In the genomic region with DNA sequence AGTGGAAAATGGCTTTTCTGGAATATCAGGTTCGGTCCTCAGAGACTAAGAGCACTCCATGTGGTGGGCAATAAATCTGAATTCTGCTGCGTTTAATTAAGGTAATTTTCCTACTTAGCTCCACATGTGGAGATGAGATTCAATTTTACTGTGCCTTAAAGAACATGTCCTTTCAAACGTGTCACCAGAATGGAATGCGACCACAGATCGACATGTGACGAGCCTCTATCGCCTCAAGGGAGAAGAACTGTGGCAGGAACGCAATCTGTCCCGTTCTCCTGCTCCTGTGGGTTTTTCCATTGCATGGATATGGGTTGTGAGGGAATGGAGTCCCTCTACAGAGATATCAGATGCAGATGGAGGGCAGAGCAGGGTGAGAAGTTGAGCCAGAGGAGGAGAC, we compare ENCODE assay signal across 16 cellular contexts.
DNase-seq lines count a peak whose midpoint lies in the region; ATAC-seq and TF ChIP-seq lines count a peak whose summit lies in the region.
"Had no signal": no experiment of that assay in that cellular context is flagged by ENCODE, and none has a peak within 500 bp of the region (broad histone marks: within the 10 kb centered on the region; RNA-seq: fewer than 3 reads in every experiment).

No MANE protein-coding gene starts in this region.

- no peak overlapping the region for H3K14ac ChIP-seq in mesenchymal stem cell (ENCODE audit: low read length in 2 of 2)

- H4K91ac ChIP-seq in mesenchymal stem cell (ENCODE audit: low read length) = no peak overlapping the region

- H3K18ac ChIP-seq in mesenchymal stem cell (ENCODE audit: low read depth in 1 of 2, low read length in 2 of 2) = peak overlapping the region; percentile 1 to 13

- no peak overlapping the region for H2BK15ac ChIP-seq in mesenchymal stem cell (ENCODE audit: low read depth, poor library complexity, severe bottlenecking)

- H3K36me3 Mint-ChIP-seq in T-helper 2 cell treated with Interferon-gamma antibody and Interleukin-4, amounts not matched to agents 5 μg/mL and 100 μg/mL, for 36 hours (ENCODE audit: low read depth) = no peaks in the 10 kb centered on the region
- H3K36me3 Mint-ChIP-seq: activated naive CD8-positive, alpha-beta T cell treated with anti-CD3 and anti-CD28 coated beads for 36 hours had no signal

- no peak overlapping the region for H3K4me3 Mint-ChIP-seq in T-helper 2 cell treated with Interferon-gamma antibody and Interleukin-4, amounts not matched to agents 5 μg/mL and 100 μg/mL, for 36 hours
- H3K4me3 Mint-ChIP-seq: activated naive CD8-positive, alpha-beta T cell treated with anti-CD3 and anti-CD28 coated beads for 36 hours; CD4-positive, alpha-beta T cell; stimulated activated naive CD8-positive, alpha-beta T cell treated with anti-CD3 and anti-CD28 coated beads, Interleukin-15, Interleukin-2, amounts not matched to agents 100 ng/mL and 50 ng/mL, for 24 hours; T-helper 17 cell had no signal

- H3K27ac ChIP-seq in coronary artery = no peak overlapping the region
- no peak overlapping the region for H3K27ac ChIP-seq in mesenchymal stem cell (ENCODE audit: low read length, poor library complexity, severe bottlenecking)
- H3K27ac ChIP-seq: prostate gland had no signal

- WGBS in mesenchymal stem cell = 18% methylated on average over 9 of the region's 9 CpGs

- H2BK12ac ChIP-seq in mesenchymal stem cell (ENCODE audit: low read length in 2 of 2) = peak overlapping the region; percentile 2 to 86

- H3K23ac ChIP-seq in mesenchymal stem cell (ENCODE audit: low read length in 2 of 2) = no peak overlapping the region

- peaks cover 12% of the 10 kb centered on the region for H3K4me1 ChIP-seq in mesenchymal stem cell (ENCODE audit: control insufficient read depth, insufficient read depth, low read depth, low read length)
- H3K4me1 ChIP-seq: prostate gland had no signal

- H3K79me1 ChIP-seq in mesenchymal stem cell (replicated peaks; ENCODE audit: low read length, poor library complexity, severe bottlenecking) = no peaks in the 10 kb centered on the region

- no peak overlapping the region for H2AFZ ChIP-seq in mesenchymal stem cell (ENCODE audit: low read depth, low read length)

- H3K9ac ChIP-seq in mesenchymal stem cell (ENCODE audit: low read length) = no peak overlapping the region

- peaks cover 0 to 1% of the 10 kb centered on the region in 2 experiments for H3K27me3 ChIP-seq in mesenchymal stem cell (ENCODE audit: control insufficient read depth in 1 of 2, insufficient read depth in 1 of 2, low read length in 2 of 2)

- H3K4me3 ChIP-seq in coronary artery (no peak overlapping the region), mesenchymal stem cell (ENCODE audit: insufficient read depth in 1 of 2, low read depth in 1 of 2, low read length in 2 of 2) (no peak overlapping the region)
- H3K4me3 ChIP-seq: prostate gland had no signal

- peak; percentile 98 for DNase-seq in EH (ENCODE audit: low read depth)
- DNase-seq in M059J (ENCODE audit: low read depth) = peak; percentile 99
- DNase-seq in coronary artery (ENCODE audit: low spot score) = peak; percentile 50
- DNase-seq in mesenchymal stem cell = peak; percentile 87
- DNase-seq in T-helper 2 cell treated with Interferon-gamma antibody and Interleukin-4, amounts not matched to agents 5 μg/mL and 100 μg/mL, for 36 hours (ENCODE audit: low spot score) = no peak
- DNase-seq in NCI-H226 = no peak
- no peak for DNase-seq in DMS114 treated with DMSO at 0.1 percent for 48 hours (lab: John Stamatoyannopoulos, UW; ENCODE audit: unreplicated experiment)
- DNase-seq: activated naive CD8-positive, alpha-beta T cell treated with anti-CD3 and anti-CD28 coated beads for 36 hours; CD4-positive, alpha-beta T cell; effector CD8-positive, alpha-beta T cell; NCI-H146; stimulated activated CD4-positive, alpha-beta T cell treated with anti-CD3 and anti-CD28 coated beads, Interleukin-4, amount 100 ng/mL, for 24 hours; T-helper 17 cell had no signal

- H2AK5ac ChIP-seq in mesenchymal stem cell (ENCODE audit: low read length, severe bottlenecking) = no peak overlapping the region

- H3K4me1 Mint-ChIP-seq in T-helper 2 cell treated with Interferon-gamma antibody and Interleukin-4, amounts not matched to agents 5 μg/mL and 100 μg/mL, for 36 hours (ENCODE audit: low read depth) = no peaks in the 10 kb centered on the region

- no peak for ATAC-seq in HG02885 (IDR thresholded peaks at IDR 0.05; ENCODE audit: poor library complexity, unreplicated experiment)
- ATAC-seq: T-helper 17 cell had no signal

- no peaks in the 10 kb centered on the region for H3K9me3 Mint-ChIP-seq in T-helper 2 cell treated with Interferon-gamma antibody and Interleukin-4, amounts not matched to agents 5 μg/mL and 100 μg/mL, for 36 hours
- H3K9me3 Mint-ChIP-seq: activated naive CD8-positive, alpha-beta T cell treated with anti-CD3 and anti-CD28 coated beads for 36 hours; CD4-positive, alpha-beta T cell; stimulated activated naive CD8-positive, alpha-beta T cell treated with anti-CD3 and anti-CD28 coated beads, Interleukin-15, Interleukin-2, amounts not matched to agents 100 ng/mL and 50 ng/mL, for 24 hours had no signal

- no peak overlapping the region for H3K4me2 ChIP-seq in mesenchymal stem cell (ENCODE audit: low read length, poor library complexity, severe bottlenecking)

- H3K9me3 ChIP-seq in mesenchymal stem cell (ENCODE audit: control insufficient read depth, low read length) = no peaks in the 10 kb centered on the region
- H3K9me3 ChIP-seq: prostate gland had no signal

- H4K8ac ChIP-seq in mesenchymal stem cell (ENCODE audit: low read length) = no peak overlapping the region

- no peak overlapping the region for H3K4ac ChIP-seq in mesenchymal stem cell (ENCODE audit: low read depth in 1 of 2, low read length in 2 of 2)

- no peaks in the 10 kb centered on the region for H3K36me3 ChIP-seq in mesenchymal stem cell (ENCODE audit: control insufficient read depth in 1 of 2, insufficient read depth in 2 of 2, low read depth in 1 of 2, low read length in 2 of 2)
- H3K36me3 ChIP-seq: prostate gland had no signal

- H2BK120ac ChIP-seq in mesenchymal stem cell (ENCODE audit: low read depth, low read length) = no peak overlapping the region

- H3K27me3 Mint-ChIP-seq in T-helper 2 cell treated with Interferon-gamma antibody and Interleukin-4, amounts not matched to agents 5 μg/mL and 100 μg/mL, for 36 hours (ENCODE audit: low read depth) = peaks cover 1% of the 10 kb centered on the region
- H3K27me3 Mint-ChIP-seq: activated naive CD8-positive, alpha-beta T cell treated with anti-CD3 and anti-CD28 coated beads for 36 hours; CD4-positive, alpha-beta T cell; T-helper 17 cell had no signal

- no peak overlapping the region for H2BK5ac ChIP-seq in mesenchymal stem cell (ENCODE audit: low read depth, low read length, poor library complexity, severe bottlenecking)

- H3K27ac Mint-ChIP-seq in T-helper 2 cell treated with Interferon-gamma antibody and Interleukin-4, amounts not matched to agents 5 μg/mL and 100 μg/mL, for 36 hours = no peak overlapping the region
- H3K27ac Mint-ChIP-seq: activated naive CD8-positive, alpha-beta T cell treated with anti-CD3 and anti-CD28 coated beads for 36 hours; CD4-positive, alpha-beta T cell; stimulated activated naive CD8-positive, alpha-beta T cell treated with anti-CD3 and anti-CD28 coated beads, Interleukin-15, Interleukin-2, amounts not matched to agents 100 ng/mL and 50 ng/mL, for 24 hours; T-helper 17 cell had no signal

- no peak for TF ChIP-seq CTCF in coronary artery (IDR thresholded peaks at IDR 0.05)

Comparison
In these comparisons a context has a peak if more than half of its experiments do, and no peak if none do; other contexts are left out.
1. DNase-seq: peak in EH (single experiment), M059J (single experiment), coronary artery (single experiment) and mesenchymal stem cell (single experiment); none in T-helper 2 cell treated with Interferon-gamma antibody and Interleukin-4, amounts not matched to agents 5 μg/mL and 100 μg/mL, for 36 hours (single experiment), NCI-H226 (single experiment) and DMS114 treated with DMSO at 0.1 percent for 48 hours (single experiment).